1 cellular context compared by ENCODE assay signal in the genomic region with DNA sequence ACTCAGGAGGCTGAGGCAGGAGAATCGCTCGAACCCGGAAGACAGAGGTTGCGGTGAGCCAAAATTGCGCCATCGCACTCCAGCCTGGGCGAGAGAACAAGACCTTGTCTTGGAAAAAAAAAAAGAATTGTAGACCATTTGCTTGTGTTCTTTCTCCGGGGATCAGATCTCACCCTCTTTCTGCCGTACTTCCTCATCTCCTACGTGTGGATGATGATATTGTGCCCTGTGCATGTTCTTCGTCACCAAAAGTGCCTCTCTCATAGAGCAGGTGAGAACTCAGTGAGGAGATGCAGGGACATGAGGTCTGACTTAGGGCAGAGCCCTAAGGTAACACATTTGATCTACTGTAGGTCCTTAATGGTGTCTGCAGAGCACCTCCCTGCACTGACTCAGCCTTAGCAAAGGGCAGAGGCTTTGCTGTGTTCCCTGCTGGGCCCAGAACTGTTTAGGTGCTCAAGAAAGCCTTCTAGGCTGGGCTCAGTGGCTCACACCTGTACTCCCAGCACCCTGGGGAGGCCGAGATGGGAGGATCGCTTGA.
TF ChIP-seq lines count a peak whose summit lies in the region.

No MANE protein-coding gene starts in this region.

TF ChIP-seq in HepG2, 621 proteins besides CTCF, POLR2A, EP300 and RAD21 (continued from another document and continues in another):
- TF ChIP-seq, protein P1, sequence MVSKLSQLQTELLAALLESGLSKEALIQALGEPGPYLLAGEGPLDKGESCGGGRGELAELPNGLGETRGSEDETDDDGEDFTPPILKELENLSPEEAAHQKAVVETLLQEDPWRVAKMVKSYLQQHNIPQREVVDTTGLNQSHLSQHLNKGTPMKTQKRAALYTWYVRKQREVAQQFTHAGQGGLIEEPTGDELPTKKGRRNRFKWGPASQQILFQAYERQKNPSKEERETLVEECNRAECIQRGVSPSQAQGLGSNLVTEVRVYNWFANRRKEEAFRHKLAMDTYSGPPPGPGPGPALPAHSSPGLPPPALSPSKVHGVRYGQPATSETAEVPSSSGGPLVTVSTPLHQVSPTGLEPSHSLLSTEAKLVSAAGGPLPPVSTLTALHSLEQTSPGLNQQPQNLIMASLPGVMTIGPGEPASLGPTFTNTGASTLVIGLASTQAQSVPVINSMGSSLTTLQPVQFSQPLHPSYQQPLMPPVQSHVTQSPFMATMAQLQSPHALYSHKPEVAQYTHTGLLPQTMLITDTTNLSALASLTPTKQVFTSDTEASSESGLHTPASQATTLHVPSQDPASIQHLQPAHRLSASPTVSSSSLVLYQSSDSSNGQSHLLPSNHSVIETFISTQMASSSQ (IDR thresholded peaks at IDR 0.05; ENCODE audit: low read depth): no peak
- TF ChIP-seq, protein P1 (CRISPR knock-in tag; IDR thresholded peaks at IDR 0.05; ENCODE audit: borderline replicate concordance): no peak
- TF ChIP-seq ZFP37 (CRISPR knock-in tag; IDR thresholded peaks at IDR 0.05; ENCODE audit: borderline replicate concordance): no peak
- TF ChIP-seq, protein P2, sequence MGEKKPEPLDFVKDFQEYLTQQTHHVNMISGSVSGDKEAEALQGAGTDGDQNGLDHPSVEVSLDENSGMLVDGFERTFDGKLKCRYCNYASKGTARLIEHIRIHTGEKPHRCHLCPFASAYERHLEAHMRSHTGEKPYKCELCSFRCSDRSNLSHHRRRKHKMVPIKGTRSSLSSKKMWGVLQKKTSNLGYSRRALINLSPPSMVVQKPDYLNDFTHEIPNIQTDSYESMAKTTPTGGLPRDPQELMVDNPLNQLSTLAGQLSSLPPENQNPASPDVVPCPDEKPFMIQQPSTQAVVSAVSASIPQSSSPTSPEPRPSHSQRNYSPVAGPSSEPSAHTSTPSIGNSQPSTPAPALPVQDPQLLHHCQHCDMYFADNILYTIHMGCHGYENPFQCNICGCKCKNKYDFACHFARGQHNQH (CRISPR knock-in tag; IDR thresholded peaks at IDR 0.05): no peak
- TF ChIP-seq ELF1 (CRISPR knock-in tag; IDR thresholded peaks at IDR 0.05): peak; percentile 75
- TF ChIP-seq ISL2 (CRISPR knock-in tag; IDR thresholded peaks at IDR 0.05): no peak
- TF ChIP-seq, protein P3, sequence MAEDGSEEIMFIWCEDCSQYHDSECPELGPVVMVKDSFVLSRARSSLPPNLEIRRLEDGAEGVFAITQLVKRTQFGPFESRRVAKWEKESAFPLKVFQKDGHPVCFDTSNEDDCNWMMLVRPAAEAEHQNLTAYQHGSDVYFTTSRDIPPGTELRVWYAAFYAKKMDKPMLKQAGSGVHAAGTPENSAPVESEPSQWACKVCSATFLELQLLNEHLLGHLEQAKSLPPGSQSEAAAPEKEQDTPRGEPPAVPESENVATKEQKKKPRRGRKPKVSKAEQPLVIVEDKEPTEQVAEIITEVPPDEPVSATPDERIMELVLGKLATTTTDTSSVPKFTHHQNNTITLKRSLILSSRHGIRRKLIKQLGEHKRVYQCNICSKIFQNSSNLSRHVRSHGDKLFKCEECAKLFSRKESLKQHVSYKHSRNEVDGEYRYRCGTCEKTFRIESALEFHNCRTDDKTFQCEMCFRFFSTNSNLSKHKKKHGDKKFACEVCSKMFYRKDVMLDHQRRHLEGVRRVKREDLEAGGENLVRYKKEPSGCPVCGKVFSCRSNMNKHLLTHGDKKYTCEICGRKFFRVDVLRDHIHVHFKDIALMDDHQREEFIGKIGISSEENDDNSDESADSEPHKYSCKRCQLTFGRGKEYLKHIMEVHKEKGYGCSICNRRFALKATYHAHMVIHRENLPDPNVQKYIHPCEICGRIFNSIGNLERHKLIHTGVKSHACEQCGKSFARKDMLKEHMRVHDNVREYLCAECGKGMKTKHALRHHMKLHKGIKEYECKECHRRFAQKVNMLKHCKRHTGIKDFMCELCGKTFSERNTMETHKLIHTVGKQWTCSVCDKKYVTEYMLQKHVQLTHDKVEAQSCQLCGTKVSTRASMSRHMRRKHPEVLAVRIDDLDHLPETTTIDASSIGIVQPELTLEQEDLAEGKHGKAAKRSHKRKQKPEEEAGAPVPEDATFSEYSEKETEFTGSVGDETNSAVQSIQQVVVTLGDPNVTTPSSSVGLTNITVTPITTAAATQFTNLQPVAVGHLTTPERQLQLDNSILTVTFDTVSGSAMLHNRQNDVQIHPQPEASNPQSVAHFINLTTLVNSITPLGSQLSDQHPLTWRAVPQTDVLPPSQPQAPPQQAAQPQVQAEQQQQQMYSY (CRISPR knock-in tag; IDR thresholded peaks at IDR 0.05): no peak
- TF ChIP-seq SNAPC2 (CRISPR knock-in tag; IDR thresholded peaks at IDR 0.05): no peak
- no peak for TF ChIP-seq ZNF329 (CRISPR knock-in tag; IDR thresholded peaks at IDR 0.05; ENCODE audit: low read depth)
- TF ChIP-seq, protein P4, sequence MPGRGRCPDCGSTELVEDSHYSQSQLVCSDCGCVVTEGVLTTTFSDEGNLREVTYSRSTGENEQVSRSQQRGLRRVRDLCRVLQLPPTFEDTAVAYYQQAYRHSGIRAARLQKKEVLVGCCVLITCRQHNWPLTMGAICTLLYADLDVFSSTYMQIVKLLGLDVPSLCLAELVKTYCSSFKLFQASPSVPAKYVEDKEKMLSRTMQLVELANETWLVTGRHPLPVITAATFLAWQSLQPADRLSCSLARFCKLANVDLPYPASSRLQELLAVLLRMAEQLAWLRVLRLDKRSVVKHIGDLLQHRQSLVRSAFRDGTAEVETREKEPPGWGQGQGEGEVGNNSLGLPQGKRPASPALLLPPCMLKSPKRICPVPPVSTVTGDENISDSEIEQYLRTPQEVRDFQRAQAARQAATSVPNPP (CRISPR knock-in tag; IDR thresholded peaks at IDR 0.05): no peak
- peak; percentile 83 for TF ChIP-seq CEBPG (CRISPR knock-in tag; IDR thresholded peaks at IDR 0.05)
- peak; percentile 35; the same call in 1 of the 2 replicates for TF ChIP-seq SAP130 (CRISPR knock-in tag; IDR thresholded peaks at IDR 0.05; ENCODE audit: low read depth)
- TF ChIP-seq, protein P5, sequence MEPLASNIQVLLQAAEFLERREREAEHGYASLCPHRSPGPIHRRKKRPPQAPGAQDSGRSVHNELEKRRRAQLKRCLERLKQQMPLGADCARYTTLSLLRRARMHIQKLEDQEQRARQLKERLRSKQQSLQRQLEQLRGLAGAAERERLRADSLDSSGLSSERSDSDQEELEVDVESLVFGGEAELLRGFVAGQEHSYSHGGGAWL (CRISPR knock-in tag; IDR thresholded peaks at IDR 0.05): no peak
- TF ChIP-seq, protein P6, sequence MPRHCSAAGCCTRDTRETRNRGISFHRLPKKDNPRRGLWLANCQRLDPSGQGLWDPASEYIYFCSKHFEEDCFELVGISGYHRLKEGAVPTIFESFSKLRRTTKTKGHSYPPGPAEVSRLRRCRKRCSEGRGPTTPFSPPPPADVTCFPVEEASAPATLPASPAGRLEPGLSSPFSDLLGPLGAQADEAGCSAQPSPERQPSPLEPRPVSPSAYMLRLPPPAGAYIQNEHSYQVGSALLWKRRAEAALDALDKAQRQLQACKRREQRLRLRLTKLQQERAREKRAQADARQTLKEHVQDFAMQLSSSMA (CRISPR knock-in tag; IDR thresholded peaks at IDR 0.05): no peak
- TF ChIP-seq SSRP1 (CRISPR knock-in tag; IDR thresholded peaks at IDR 0.05): 0 out of 2 replicates have a peak, but pooled peaks have one; percentile 46
- 0 out of 2 replicates have a peak, but pooled peaks have one; percentile 26 for TF ChIP-seq MED1 (CRISPR knock-in tag; IDR thresholded peaks at IDR 0.05)
- TF ChIP-seq, protein P7, sequence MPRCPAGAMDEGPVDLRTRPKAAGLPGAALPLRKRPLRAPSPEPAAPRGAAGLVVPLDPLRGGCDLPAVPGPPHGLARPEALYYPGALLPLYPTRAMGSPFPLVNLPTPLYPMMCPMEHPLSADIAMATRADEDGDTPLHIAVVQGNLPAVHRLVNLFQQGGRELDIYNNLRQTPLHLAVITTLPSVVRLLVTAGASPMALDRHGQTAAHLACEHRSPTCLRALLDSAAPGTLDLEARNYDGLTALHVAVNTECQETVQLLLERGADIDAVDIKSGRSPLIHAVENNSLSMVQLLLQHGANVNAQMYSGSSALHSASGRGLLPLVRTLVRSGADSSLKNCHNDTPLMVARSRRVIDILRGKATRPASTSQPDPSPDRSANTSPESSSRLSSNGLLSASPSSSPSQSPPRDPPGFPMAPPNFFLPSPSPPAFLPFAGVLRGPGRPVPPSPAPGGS (CRISPR knock-in tag; IDR thresholded peaks at IDR 0.05): no peak
- TF ChIP-seq, protein P8, sequence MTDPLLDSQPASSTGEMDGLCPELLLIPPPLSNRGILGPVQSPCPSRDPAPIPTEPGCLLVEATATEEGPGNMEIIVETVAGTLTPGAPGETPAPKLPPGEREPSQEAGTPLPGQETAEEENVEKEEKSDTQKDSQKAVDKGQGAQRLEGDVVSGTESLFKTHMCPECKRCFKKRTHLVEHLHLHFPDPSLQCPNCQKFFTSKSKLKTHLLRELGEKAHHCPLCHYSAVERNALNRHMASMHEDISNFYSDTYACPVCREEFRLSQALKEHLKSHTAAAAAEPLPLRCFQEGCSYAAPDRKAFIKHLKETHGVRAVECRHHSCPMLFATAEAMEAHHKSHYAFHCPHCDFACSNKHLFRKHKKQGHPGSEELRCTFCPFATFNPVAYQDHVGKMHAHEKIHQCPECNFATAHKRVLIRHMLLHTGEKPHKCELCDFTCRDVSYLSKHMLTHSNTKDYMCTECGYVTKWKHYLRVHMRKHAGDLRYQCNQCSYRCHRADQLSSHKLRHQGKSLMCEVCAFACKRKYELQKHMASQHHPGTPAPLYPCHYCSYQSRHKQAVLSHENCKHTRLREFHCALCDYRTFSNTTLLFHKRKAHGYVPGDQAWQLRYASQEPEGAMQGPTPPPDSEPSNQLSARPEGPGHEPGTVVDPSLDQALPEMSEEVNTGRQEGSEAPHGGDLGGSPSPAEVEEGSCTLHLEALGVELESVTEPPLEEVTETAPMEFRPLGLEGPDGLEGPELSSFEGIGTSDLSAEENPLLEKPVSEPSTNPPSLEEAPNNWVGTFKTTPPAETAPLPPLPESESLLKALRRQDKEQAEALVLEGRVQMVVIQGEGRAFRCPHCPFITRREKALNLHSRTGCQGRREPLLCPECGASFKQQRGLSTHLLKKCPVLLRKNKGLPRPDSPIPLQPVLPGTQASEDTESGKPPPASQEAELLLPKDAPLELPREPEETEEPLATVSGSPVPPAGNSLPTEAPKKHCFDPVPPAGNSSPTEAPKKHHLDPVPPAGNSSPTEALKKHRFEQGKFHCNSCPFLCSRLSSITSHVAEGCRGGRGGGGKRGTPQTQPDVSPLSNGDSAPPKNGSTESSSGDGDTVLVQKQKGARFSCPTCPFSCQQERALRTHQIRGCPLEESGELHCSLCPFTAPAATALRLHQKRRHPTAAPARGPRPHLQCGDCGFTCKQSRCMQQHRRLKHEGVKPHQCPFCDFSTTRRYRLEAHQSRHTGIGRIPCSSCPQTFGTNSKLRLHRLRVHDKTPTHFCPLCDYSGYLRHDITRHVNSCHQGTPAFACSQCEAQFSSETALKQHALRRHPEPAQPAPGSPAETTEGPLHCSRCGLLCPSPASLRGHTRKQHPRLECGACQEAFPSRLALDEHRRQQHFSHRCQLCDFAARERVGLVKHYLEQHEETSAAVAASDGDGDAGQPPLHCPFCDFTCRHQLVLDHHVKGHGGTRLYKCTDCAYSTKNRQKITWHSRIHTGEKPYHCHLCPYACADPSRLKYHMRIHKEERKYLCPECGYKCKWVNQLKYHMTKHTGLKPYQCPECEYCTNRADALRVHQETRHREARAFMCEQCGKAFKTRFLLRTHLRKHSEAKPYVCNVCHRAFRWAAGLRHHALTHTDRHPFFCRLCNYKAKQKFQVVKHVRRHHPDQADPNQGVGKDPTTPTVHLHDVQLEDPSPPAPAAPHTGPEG (CRISPR knock-in tag; IDR thresholded peaks at IDR 0.05): no peak
- TF ChIP-seq KDM1A (CRISPR knock-in tag; IDR thresholded peaks at IDR 0.05): no peak
- no peak for TF ChIP-seq GATAD1 (CRISPR knock-in tag; IDR thresholded peaks at IDR 0.05)
- no peak for TF ChIP-seq SRSF1 (optimal IDR thresholded peaks at IDR 0.05; ENCODE audit: low read depth, low read length)
- no peak for TF ChIP-seq SIX1 (CRISPR knock-in tag; IDR thresholded peaks at IDR 0.05; ENCODE audit: borderline replicate concordance)
- TF ChIP-seq, protein P9, sequence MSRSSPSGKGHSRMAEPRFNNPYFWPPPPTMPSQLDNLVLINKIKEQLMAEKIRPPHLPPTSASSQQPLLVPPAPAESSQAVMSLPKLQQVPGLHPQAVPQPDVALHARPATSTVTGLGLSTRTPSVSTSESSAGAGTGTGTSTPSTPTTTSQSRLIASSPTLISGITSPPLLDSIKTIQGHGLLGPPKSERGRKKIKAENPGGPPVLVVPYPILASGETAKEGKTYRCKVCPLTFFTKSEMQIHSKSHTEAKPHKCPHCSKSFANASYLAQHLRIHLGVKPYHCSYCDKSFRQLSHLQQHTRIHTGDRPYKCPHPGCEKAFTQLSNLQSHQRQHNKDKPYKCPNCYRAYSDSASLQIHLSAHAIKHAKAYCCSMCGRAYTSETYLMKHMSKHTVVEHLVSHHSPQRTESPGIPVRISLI (CRISPR knock-in tag; IDR thresholded peaks at IDR 0.05; ENCODE audit: borderline replicate concordance): 0 out of 2 replicates have a peak, but pooled peaks have one; percentile 20
- TF ChIP-seq, protein P10, sequence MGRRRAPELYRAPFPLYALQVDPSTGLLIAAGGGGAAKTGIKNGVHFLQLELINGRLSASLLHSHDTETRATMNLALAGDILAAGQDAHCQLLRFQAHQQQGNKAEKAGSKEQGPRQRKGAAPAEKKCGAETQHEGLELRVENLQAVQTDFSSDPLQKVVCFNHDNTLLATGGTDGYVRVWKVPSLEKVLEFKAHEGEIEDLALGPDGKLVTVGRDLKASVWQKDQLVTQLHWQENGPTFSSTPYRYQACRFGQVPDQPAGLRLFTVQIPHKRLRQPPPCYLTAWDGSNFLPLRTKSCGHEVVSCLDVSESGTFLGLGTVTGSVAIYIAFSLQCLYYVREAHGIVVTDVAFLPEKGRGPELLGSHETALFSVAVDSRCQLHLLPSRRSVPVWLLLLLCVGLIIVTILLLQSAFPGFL (CRISPR knock-in tag; IDR thresholded peaks at IDR 0.05): no peak
